20 cellular contexts compared by ENCODE assay signal in the genomic region with DNA sequence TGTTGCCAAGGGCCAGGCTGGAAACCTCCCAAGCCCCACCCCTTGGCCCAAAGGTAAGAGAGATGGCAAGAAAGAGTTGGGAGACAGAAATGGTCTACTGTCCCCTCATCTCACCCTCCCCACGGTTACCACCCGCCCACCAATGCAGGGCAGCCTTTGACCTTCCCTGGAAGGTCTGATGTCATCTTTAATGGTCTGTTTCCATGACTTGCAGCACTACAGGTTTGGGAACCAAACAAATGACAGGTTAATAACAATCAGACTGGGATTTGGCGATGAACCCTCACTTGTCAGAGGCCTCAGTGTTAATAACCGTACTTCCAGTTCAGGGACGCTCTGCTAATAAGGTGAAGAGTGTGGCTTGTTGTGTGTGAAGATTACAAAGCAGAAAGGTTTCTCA.
A peak's percentile ranks its signal among the peaks of the same experiment; 100 is the strongest.
DNase-seq lines count a peak whose midpoint lies in the region; ATAC-seq and TF ChIP-seq lines count a peak whose summit lies in the region.
"Had no signal": no experiment of that assay in that cellular context is flagged by ENCODE, and none has a peak within 500 bp of the region (broad histone marks: within the 10 kb centered on the region; RNA-seq: fewer than 3 reads in every experiment).

No MANE protein-coding gene starts in this region.

- H3K36me3 Mint-ChIP-seq in activated CD8-positive, alpha-beta memory T cell treated with anti-CD3 and anti-CD28 coated beads, Interleukin-2, amount 10 ng/mL, durations not matched to agents 7 days and 5 days = no peaks in the 10 kb centered on the region
- no peaks in the 10 kb centered on the region for H3K36me3 Mint-ChIP-seq in mesothelial cell of epicardium
- H3K36me3 Mint-ChIP-seq in CD8-positive, alpha-beta T cell = no peaks in the 10 kb centered on the region

- H3K27me3 ChIP-seq in cardiac muscle cell (no peaks in the 10 kb centered on the region), heart right ventricle (peaks cover 0 to 12% (median 4%) of the 10 kb centered on the region in 7 donors), parathyroid adenoma (ENCODE audit: control insufficient read depth, insufficient read depth, low read length) (no peaks in the 10 kb centered on the region)
- no peaks in the 10 kb centered on the region for H3K27me3 ChIP-seq in CD8-positive, alpha-beta T cell (ENCODE audit: insufficient read depth, low read length)

- no peak overlapping the region for H3K4me3 ChIP-seq in cardiac muscle cell
- no peak overlapping the region for H3K4me3 ChIP-seq in heart right ventricle
- H3K4me3 ChIP-seq in parathyroid adenoma (ENCODE audit: low read depth, low read length) = no peak overlapping the region
- no peak overlapping the region for H3K4me3 ChIP-seq in CD8-positive, alpha-beta T cell (ENCODE audit: low read depth, low read length)
- H3K4me3 ChIP-seq: HAP-1, PC-9 had no signal

- TF ChIP-seq CTCF in cardiac muscle cell (IDR thresholded peaks at IDR 0.05; ENCODE audit: low read depth, low read length) = no peak
- TF ChIP-seq CTCF in heart right ventricle (IDR thresholded peaks at IDR 0.05) = no peak
- no peak for TF ChIP-seq CTCF in mesothelial cell of epicardium (IDR thresholded peaks at IDR 0.05; ENCODE audit: unreplicated experiment)
- TF ChIP-seq CTCF in parathyroid adenoma (IDR thresholded peaks at IDR 0.05) = no peak
- TF ChIP-seq CTCF in CD8-positive, alpha-beta T cell (IDR thresholded peaks at IDR 0.05) = no peak

- no peak for ATAC-seq in heart right ventricle
- no peak for ATAC-seq in activated CD8-positive, alpha-beta memory T cell treated with anti-CD3 and anti-CD28 coated beads, Interleukin-2, amount 10 ng/mL, durations not matched to agents 7 days and 5 days
- ATAC-seq in CD8-positive, alpha-beta T cell = no peak

- no peak overlapping the region for H3K27ac Mint-ChIP-seq in activated CD8-positive, alpha-beta memory T cell treated with anti-CD3 and anti-CD28 coated beads, Interleukin-2, amount 10 ng/mL, durations not matched to agents 7 days and 5 days
- H3K27ac Mint-ChIP-seq in mesothelial cell of epicardium = peak overlapping the region; percentile 92
- no peak overlapping the region for H3K27ac Mint-ChIP-seq in CD8-positive, alpha-beta T cell

- no peaks in the 10 kb centered on the region for H3K36me3 ChIP-seq in cardiac muscle cell
- H3K36me3 ChIP-seq in heart right ventricle = no peaks in the 10 kb centered on the region
- no peaks in the 10 kb centered on the region for H3K36me3 ChIP-seq in parathyroid adenoma (ENCODE audit: control insufficient read depth, insufficient read depth, low read length)
- H3K36me3 ChIP-seq in CD8-positive, alpha-beta T cell (ENCODE audit: insufficient read depth, low read length) = no peaks in the 10 kb centered on the region
- H3K36me3 ChIP-seq: HAP-1 had no signal

- no peak overlapping the region for H3K4me2 ChIP-seq in parathyroid adenoma (ENCODE audit: low read length)
- H3K4me2 ChIP-seq: KMS-11, PC-9 had no signal

- no peaks in the 10 kb centered on the region for H3K9me3 Mint-ChIP-seq in activated CD8-positive, alpha-beta memory T cell treated with anti-CD3 and anti-CD28 coated beads, Interleukin-2, amount 10 ng/mL, durations not matched to agents 7 days and 5 days (ENCODE audit: low read depth)
- H3K9me3 Mint-ChIP-seq in mesothelial cell of epicardium = peaks cover under 1% of the 10 kb centered on the region
- no peaks in the 10 kb centered on the region for H3K9me3 Mint-ChIP-seq in CD8-positive, alpha-beta T cell

- peak overlapping the region; percentile 65 for H2AFZ ChIP-seq in parathyroid adenoma
- H2AFZ ChIP-seq: PC-9 had no signal

- H3K9ac ChIP-seq in parathyroid adenoma = no peak overlapping the region
- H3K9ac ChIP-seq: KMS-11 had no signal

- 71 to 80% methylated on average over 5 of the region's 5 CpGs for WGBS in heart right ventricle, 2 donors

- CTCF ChIA-PET in activated CD8-positive, alpha-beta memory T cell treated with anti-CD3 and anti-CD28 coated beads, Interleukin-2, amount 10 ng/mL, durations not matched to agents 7 days and 5 days (lab: Charles Lee) = no interaction called here
- CTCF ChIA-PET in CD8-positive, alpha-beta T cell (lab: Charles Lee) = no interaction called here

- H3K9me3 ChIP-seq in cardiac muscle cell (ENCODE audit: low read depth) (no peaks in the 10 kb centered on the region), heart right ventricle (peaks cover 0 to 9% (median 0%) of the 10 kb centered on the region in 11 donors), parathyroid adenoma (ENCODE audit: control insufficient read depth, low read length) (no peaks in the 10 kb centered on the region)
- no peaks in the 10 kb centered on the region for H3K9me3 ChIP-seq in CD8-positive, alpha-beta T cell (ENCODE audit: low read length)
- H3K9me3 ChIP-seq: HAP-1 had no signal

- H3K4me1 Mint-ChIP-seq in activated CD8-positive, alpha-beta memory T cell treated with anti-CD3 and anti-CD28 coated beads, Interleukin-2, amount 10 ng/mL, durations not matched to agents 7 days and 5 days = no peaks in the 10 kb centered on the region
- peaks cover 54% of the 10 kb centered on the region for H3K4me1 Mint-ChIP-seq in mesothelial cell of epicardium
- H3K4me1 Mint-ChIP-seq in CD8-positive, alpha-beta T cell (ENCODE audit: low read depth) = no peaks in the 10 kb centered on the region

- H3K4me1 ChIP-seq in cardiac muscle cell (ENCODE audit: low read depth) = peaks cover 32% of the 10 kb centered on the region
- no peaks in the 10 kb centered on the region for H3K4me1 ChIP-seq in heart right ventricle
- peaks cover 18% of the 10 kb centered on the region for H3K4me1 ChIP-seq in parathyroid adenoma
- H3K4me1 ChIP-seq in CD8-positive, alpha-beta T cell (ENCODE audit: insufficient read depth, low read length) = no peaks in the 10 kb centered on the region
- H3K4me1 ChIP-seq: HAP-1 had no signal

- H3K4me3 Mint-ChIP-seq in activated CD8-positive, alpha-beta memory T cell treated with anti-CD3 and anti-CD28 coated beads, Interleukin-2, amount 10 ng/mL, durations not matched to agents 7 days and 5 days = no peak overlapping the region
- H3K4me3 Mint-ChIP-seq in mesothelial cell of epicardium = no peak overlapping the region
- H3K4me3 Mint-ChIP-seq in CD8-positive, alpha-beta T cell = no peak overlapping the region

- POLR2A ChIA-PET in CD8-positive, alpha-beta T cell (lab: Charles Lee) = no interaction called here

- H3K27me3 Mint-ChIP-seq in activated CD8-positive, alpha-beta memory T cell treated with anti-CD3 and anti-CD28 coated beads, Interleukin-2, amount 10 ng/mL, durations not matched to agents 7 days and 5 days = peaks cover 34% of the 10 kb centered on the region
- H3K27me3 Mint-ChIP-seq in mesothelial cell of epicardium (ENCODE audit: low read depth) = no peaks in the 10 kb centered on the region
- peaks cover 39% of the 10 kb centered on the region for H3K27me3 Mint-ChIP-seq in CD8-positive, alpha-beta T cell (ENCODE audit: low read depth)

- H3K27ac ChIP-seq in cardiac muscle cell (peak overlapping the region; percentile 50), heart right ventricle (no peak overlapping the region), parathyroid adenoma (no peak overlapping the region)
- H3K27ac ChIP-seq in CD8-positive, alpha-beta T cell (ENCODE audit: low read depth, low read length) = no peak overlapping the region
- H3K27ac ChIP-seq: C4-2B, HL-60, KMS-11, PC-9 had no signal

- intact Hi-C loops in heart right ventricle (cut with DNase I) = no loop called here
- intact Hi-C loops in CD8-positive, alpha-beta T cell (cut with DNase I, micrococcal nuclease) = no loop called here

- no peaks in the 10 kb centered on the region for H3K79me2 ChIP-seq in parathyroid adenoma

- DNase-seq in cardiac muscle cell (ENCODE audit: low read depth in 1 of 2, low spot score in 1 of 2) (no peak), heart right ventricle (no peak), mesothelial cell of epicardium (ENCODE audit: low spot score in 2 of 2, unreplicated experiment in 2 of 2) (no peak), SKM-1 treated with dmso at 0.1 percent for 144 hours (lab: John Stamatoyannopoulos, UW; ENCODE audit: unreplicated experiment) (no peak), AG20443 (ENCODE audit: low spot score) (no peak)
- peak; percentile 16 for DNase-seq in activated CD8-positive, alpha-beta memory T cell treated with anti-CD3 and anti-CD28 coated beads, Interleukin-2, amount 10 ng/mL, durations not matched to agents 7 days and 5 days
- no peak for DNase-seq in CD8-positive, alpha-beta T cell
- DNase-seq: IMR-90, NCI-H1105 treated with DMSO at 0.1 percent for 48 hours, NCI-H1694 treated with DMSO at 0.1 percent for 48 hours, NCI-H2081 treated with DMSO at 0.1 percent for 48 hours, NCI-H446 treated with DMSO at 0.1 percent for 48 hours, PC-9, RPMI8226, SHP77 had no signal
